7 cellular contexts compared by ENCODE assay signal in the genomic region with DNA sequence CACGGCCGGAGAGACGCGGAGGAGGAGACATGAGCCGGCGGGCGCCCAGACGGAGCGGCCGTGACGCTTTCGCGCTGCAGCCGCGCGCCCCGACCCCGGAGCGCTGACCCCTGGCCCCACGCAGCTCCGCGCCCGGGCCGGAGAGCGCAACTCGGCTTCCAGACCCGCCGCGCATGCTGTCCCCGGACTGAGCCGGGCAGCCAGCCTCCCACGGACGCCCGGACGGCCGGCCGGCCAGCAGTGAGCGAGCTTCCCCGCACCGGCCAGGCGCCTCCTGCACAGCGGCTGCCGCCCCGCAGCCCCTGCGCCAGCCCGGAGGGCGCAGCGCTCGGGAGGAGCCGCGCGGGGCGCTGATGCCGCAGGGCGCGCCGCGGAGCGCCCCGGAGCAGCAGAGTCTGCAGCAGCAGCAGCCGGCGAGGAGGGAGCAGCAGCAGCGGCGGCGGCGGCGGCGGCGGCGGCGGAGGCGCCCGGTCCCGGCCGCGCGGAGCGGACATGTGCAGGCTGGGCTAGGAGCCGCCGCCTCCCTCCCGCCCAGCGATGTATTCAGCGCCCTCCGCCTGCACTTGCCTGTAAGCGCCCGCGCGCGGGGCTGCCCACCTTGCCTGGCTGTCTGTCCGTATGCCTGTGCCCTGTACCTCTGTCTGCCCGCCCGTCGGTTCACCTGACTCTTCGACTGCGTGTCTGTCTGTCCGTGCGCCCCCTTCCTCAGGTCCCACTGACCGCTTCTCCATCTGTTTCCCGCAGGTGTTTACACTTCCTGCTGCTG. TPM values are rescaled to one million over a fixed set of nuclear protein-coding genes. Genes with fewer than 3 reads are reported as not detected.
A peak's percentile ranks its signal among the peaks of the same experiment; 100 is the strongest.
DNase-seq lines count a peak whose midpoint lies in the region; ATAC-seq, FAIRE-seq and TF ChIP-seq lines count a peak whose summit lies in the region.

No MANE protein-coding gene starts in this region.

- DNase-seq in OCI-LY7 (ENCODE audit: low spot score) (no peak), left colon (no peak), urothelium cell line (ENCODE audit: low spot score) (no peak)
- peak; percentile 25 for DNase-seq in central memory CD4-positive, alpha-beta T cell
- peak; percentile 34 for DNase-seq in stimulated activated naive CD8-positive, alpha-beta T cell treated with anti-CD3 and anti-CD28 coated beads, Interleukin-15, Interleukin-2, amounts not matched to agents 100 U/mL and 50 U/mL, for 24 hours

- peaks cover 8% of the 10 kb centered on the region; the same call in 1 of the 2 replicates for H4K20me1 ChIP-seq in OCI-LY7 (ENCODE audit: insufficient read depth, low read length)

- POLR2A ChIA-PET in OCI-LY7 (lab: Charles Lee) = no interaction called here

- peaks cover 6% of the 10 kb centered on the region for H3K4me1 ChIP-seq in OCI-LY7 (ENCODE audit: insufficient read depth, low read length, poor library complexity, severe bottlenecking)

- intact Hi-C loops in OCI-LY7 (cut with micrococcal nuclease; ENCODE audit: unreplicated experiment) = loop anchor here (5.0 kb wide), 2 partner anchors 187 to 622 kb away; no protein-coding TSS in a partner anchor
- intact Hi-C loops in left colon (cut with DNase I, micrococcal nuclease) = loop anchor here (5.0 to 10.0 kb wide), 2 partner anchors 485 to 487 kb away; no protein-coding TSS in a partner anchor

- TF ChIP-seq CTCF in GM12875 (IDR thresholded peaks at IDR 0.05; ENCODE audit: borderline replicate concordance, insufficient read depth, low read depth, low read length) (no peak), OCI-LY7 (conservative IDR thresholded peaks at IDR 0.05; ENCODE audit: low read length) (no peak)

- H2AFZ ChIP-seq in OCI-LY7 (ENCODE audit: low read length) = no peak overlapping the region

- no peak for FAIRE-seq in urothelium cell line (lab: Jason Lieb, UNC)

- H3K36me3 ChIP-seq in OCI-LY7 (ENCODE audit: insufficient read depth, low read length) = no peaks in the 10 kb centered on the region

- H3K4me3 ChIP-seq in GM12875 (ENCODE audit: low read depth, low read length) = peak overlapping the region; percentile 26
- peak overlapping the region; percentile 5 for H3K4me3 ChIP-seq in OCI-LY7 (ENCODE audit: low read depth, low read length, poor library complexity, severe bottlenecking)

- CTCF ChIA-PET in OCI-LY7 (lab: Charles Lee; ENCODE audit: unreplicated experiment) = no interaction called here

- H3K9me2 ChIP-seq in OCI-LY7 (ENCODE audit: insufficient read depth, low read length) = no peaks in the 10 kb centered on the region

- H3K4me2 ChIP-seq in OCI-LY7 (ENCODE audit: low read length) = peak overlapping the region; percentile 66; the same call in 1 of the 2 replicates

- ATAC-seq in HG02623 (IDR thresholded peaks at IDR 0.05; ENCODE audit: unreplicated experiment) (peak; percentile 27), left colon (peak; percentile 47)
- peak; percentile 30 for ATAC-seq in stimulated activated naive CD8-positive, alpha-beta T cell treated with anti-CD3 and anti-CD28 coated beads, Interleukin-15, Interleukin-2, amounts not matched to agents 100 U/mL and 50 U/mL, for 24 hours

- no peak overlapping the region for H3K27ac ChIP-seq in OCI-LY7 (ENCODE audit: low read depth, low read length, poor library complexity, severe bottlenecking)

- H3K9me3 ChIP-seq in OCI-LY7 (ENCODE audit: low read length) = no peaks in the 10 kb centered on the region

- H3K79me2 ChIP-seq in OCI-LY7 (ENCODE audit: insufficient read depth, low read depth, low read length) = no peaks in the 10 kb centered on the region

- BruUV-seq in OCI-LY7 (replicated peaks; lab: Mats Ljungman, UMichigan) = no TSS peak

RNA-seq across cellular contexts. Expression of a gene that starts 0.4 kb away (rescaled TPM):
- total RNA-seq in OCI-LY7 (2014; rRNA removed; shearing (Covaris generic)) = 0.16 TPM in 1 of 2 replicates, not detected in the other
- total RNA-seq in OCI-LY7 (2022) = not detected in 2 replicates
- under 1 TPM; 0.31 to 0.43 TPM for total RNA-seq in left colon

RNA-seq across cellular contexts. Expression of a gene that starts 32.2 kb away (rescaled TPM):
- total RNA-seq in OCI-LY7 (2014; rRNA removed; shearing (Covaris generic)) = 1,091 and 1,434 TPM in 2 replicates
- total RNA-seq in OCI-LY7 (2022) (2,027 and 2,059 TPM in 2 replicates), left colon (100 to 1,000 TPM; 407 to 440 TPM)

Comparison
In these comparisons a context has a peak if more than half of its experiments do, and no peak if none do; other contexts are left out.
1. DNase-seq: peak in central memory CD4-positive, alpha-beta T cell (single experiment) and stimulated activated naive CD8-positive, alpha-beta T cell treated with anti-CD3 and anti-CD28 coated beads, Interleukin-15, Interleukin-2, amounts not matched to agents 100 U/mL and 50 U/mL, for 24 hours (single experiment); none in OCI-LY7 (single experiment), left colon (0 of 2) and urothelium cell line (single experiment).
2. Peak in every context shown above with its lines, with median percentiles within 50 percentile points of each other: ATAC-seq.